ENCODE assay signal across 2 cellular contexts in genomic region chr4:4344915-4345527, GRCh38.
TF ChIP-seq lines count a peak whose summit lies in the region.

No MANE protein-coding gene starts in this region.

TF ChIP-seq in HepG2, 621 proteins besides CTCF, POLR2A, EP300 and RAD21:
- no peak for TF ChIP-seq ZBTB25 (CRISPR knock-in tag; IDR thresholded peaks at IDR 0.05)
- no peak for TF ChIP-seq UBTF (CRISPR knock-in tag; IDR thresholded peaks at IDR 0.05)
- TF ChIP-seq ZNF75D (CRISPR knock-in tag; IDR thresholded peaks at IDR 0.05; ENCODE audit: borderline replicate concordance), result no peak
- TF ChIP-seq SATB2 (CRISPR knock-in tag; IDR thresholded peaks at IDR 0.05), result no peak
- TF ChIP-seq NFE2L2 (IDR thresholded peaks at IDR 0.05; ENCODE audit: low read length), result peak; percentile 69
- no peak for TF ChIP-seq THAP11 (CRISPR knock-in tag; IDR thresholded peaks at IDR 0.05)
- no peak for TF ChIP-seq MYPOP (CRISPR knock-in tag; IDR thresholded peaks at IDR 0.05)
- no peak for TF ChIP-seq ZNF580 (CRISPR knock-in tag; IDR thresholded peaks at IDR 0.05; ENCODE audit: borderline replicate concordance, low read depth)

TF ChIP-seq in SK-N-SH treated with all-trans-retinoic acid at 6 μM for 48 hours, 23 proteins besides CTCF, POLR2A, EP300 and RAD21:
- TF ChIP-seq ESRRG (CRISPR knock-in tag; IDR thresholded peaks at IDR 0.05) (no peak), POU6F1 (CRISPR knock-in tag; IDR thresholded peaks at IDR 0.05; ENCODE audit: borderline replicate concordance, low read depth) (no peak), ZNF70 (CRISPR knock-in tag; IDR thresholded peaks at IDR 0.05) (no peak), TSHZ2 (CRISPR knock-in tag; IDR thresholded peaks at IDR 0.05) (no peak), ZC3H10 (CRISPR knock-in tag; IDR thresholded peaks at IDR 0.05) (no peak), RARB (CRISPR knock-in tag; IDR thresholded peaks at IDR 0.05) (no peak), CSDC2 (CRISPR knock-in tag; IDR thresholded peaks at IDR 0.05) (no peak), ISL1 (CRISPR knock-in tag; IDR thresholded peaks at IDR 0.05) (no peak), PPARA (CRISPR knock-in tag; IDR thresholded peaks at IDR 0.05; ENCODE audit: borderline replicate concordance) (no peak), ZFP30 (CRISPR knock-in tag; IDR thresholded peaks at IDR 0.05) (no peak), ZNF8 (CRISPR knock-in tag; IDR thresholded peaks at IDR 0.05) (no peak)
